ENCODE assay signal across 28 cellular contexts in the genomic region with DNA sequence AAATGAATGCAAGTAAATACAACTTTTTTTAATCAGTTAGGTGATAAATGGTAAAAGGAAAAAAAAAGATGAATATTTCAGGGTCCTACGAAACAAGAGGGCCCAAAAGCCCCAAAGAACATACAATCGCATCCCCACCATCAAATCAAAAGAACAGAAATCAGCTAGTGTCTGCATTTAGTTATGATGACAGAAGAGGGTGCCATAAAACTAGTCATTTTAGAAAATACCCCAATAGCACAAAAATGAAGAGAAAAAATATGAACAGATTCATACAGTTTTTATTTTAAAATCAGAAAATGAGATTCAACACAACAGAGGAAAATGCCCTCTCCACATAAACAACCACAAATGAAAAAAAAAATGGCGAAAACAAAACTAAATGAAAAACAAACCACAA.
"Had no signal": no experiment of that assay in that cellular context is flagged by ENCODE, and none has a peak within 500 bp of the region (broad histone marks: within the 10 kb centered on the region; RNA-seq: fewer than 3 reads in every experiment).

No MANE protein-coding gene starts in this region.

- H3K9ac ChIP-seq: neural progenitor cell had no signal

- H3K36me3 Mint-ChIP-seq: memory B cell; naive B cell; natural killer cell treated with Interleukin-12 subunit alpha and Interleukin-12 subunit beta and Interleukin-15 and Interleukin-18, amount 100 ng/mL, for 72 hours; neural progenitor cell had no signal

- H3K27me3 ChIP-seq: esophagus squamous epithelium, gastrocnemius medialis, hepatocyte, neural progenitor cell, sigmoid colon, spleen, suprapubic skin, transverse colon, upper lobe of right lung, uterus had no signal

- H3K79me2 ChIP-seq: hepatocyte had no signal

- H3K4me1 ChIP-seq: esophagus squamous epithelium, gastrocnemius medialis, neural progenitor cell, psoas muscle, sigmoid colon, spleen, suprapubic skin, transverse colon, upper lobe of right lung, uterus had no signal

- H3K4me1 Mint-ChIP-seq: memory B cell; naive B cell; stimulated activated naive CD8-positive, alpha-beta T cell treated with anti-CD3 and anti-CD28 coated beads, Interleukin-15, amount 100 ng/mL, for 72 hours had no signal

- FAIRE-seq: colon had no signal

- ATAC-seq: gastrocnemius medialis; left lobe of liver; mucosa of descending colon; natural killer cell treated with Interleukin-12 subunit alpha and Interleukin-12 subunit beta and Interleukin-15 and Interleukin-18, amount 100 ng/mL, for 72 hours; psoas muscle; right cardiac atrium; stimulated activated naive CD8-positive, alpha-beta T cell treated with anti-CD3 and anti-CD28 coated beads, Interleukin-15, amount 100 ng/mL, for 72 hours; upper lobe of right lung had no signal

- H3K4me3 Mint-ChIP-seq: dendritic cell treated with granulocyte-macrophage colony-stimulating factor and Interleukin-4, amounts not matched to agents 40 ng/mL and 50 ng/mL, for 4 days; memory B cell; naive B cell; natural killer cell treated with Interleukin-12 subunit alpha and Interleukin-12 subunit beta and Interleukin-15 and Interleukin-18, amount 100 ng/mL, for 72 hours; neural progenitor cell; stimulated activated naive CD8-positive, alpha-beta T cell treated with anti-CD3 and anti-CD28 coated beads, Interleukin-15, amount 100 ng/mL, for 72 hours had no signal

- DNase-seq: cerebellar nuclear complex; effector memory CD4-positive, alpha-beta T cell; erythroblast; esophagus squamous epithelium; gastrocnemius medialis; head of caudate nucleus; kidney; mucosa of descending colon; naive B cell; psoas muscle; right cardiac atrium; sigmoid colon; spleen; stimulated activated CD4-positive, alpha-beta T cell treated with anti-CD3 and anti-CD28 coated beads, Interleukin-2, amount 100 ng/mL, for 48 hours; stimulated activated naive CD4-positive, alpha-beta T cell; stimulated activated naive CD8-positive, alpha-beta T cell treated with anti-CD3 and anti-CD28 coated beads, Interleukin-15, amount 100 ng/mL, for 72 hours; transverse colon; upper lobe of right lung; uterus had no signal

- H3K9me3 Mint-ChIP-seq: dendritic cell treated with granulocyte-macrophage colony-stimulating factor and Interleukin-4, amounts not matched to agents 40 ng/mL and 50 ng/mL, for 4 days; memory B cell; naive B cell; stimulated activated naive CD8-positive, alpha-beta T cell treated with anti-CD3 and anti-CD28 coated beads, Interleukin-15, amount 100 ng/mL, for 72 hours had no signal

- H3K4me3 ChIP-seq: esophagus squamous epithelium, gastrocnemius medialis, hepatocyte, lung, mucosa of descending colon, neural progenitor cell, psoas muscle, sigmoid colon, spleen, suprapubic skin, transverse colon, upper lobe of right lung, uterus had no signal

- H2AFZ ChIP-seq: hepatocyte, neural progenitor cell had no signal

- H3K4me2 ChIP-seq: hepatocyte, neural progenitor cell had no signal

- H3K27me3 Mint-ChIP-seq: dendritic cell treated with granulocyte-macrophage colony-stimulating factor and Interleukin-4, amounts not matched to agents 40 ng/mL and 50 ng/mL, for 4 days; memory B cell; naive B cell; natural killer cell treated with Interleukin-12 subunit alpha and Interleukin-12 subunit beta and Interleukin-15 and Interleukin-18, amount 100 ng/mL, for 72 hours; stimulated activated naive CD8-positive, alpha-beta T cell treated with anti-CD3 and anti-CD28 coated beads, Interleukin-15, amount 100 ng/mL, for 72 hours had no signal

- H3K36me3 ChIP-seq: esophagus squamous epithelium, gastrocnemius medialis, neural progenitor cell, sigmoid colon, spleen, suprapubic skin, transverse colon, upper lobe of right lung, uterus had no signal

- H3K9me3 ChIP-seq: esophagus squamous epithelium, gastrocnemius medialis, mucosa of descending colon, psoas muscle, sigmoid colon, spleen, suprapubic skin, transverse colon, upper lobe of right lung, uterus had no signal

- H3K27ac ChIP-seq: esophagus squamous epithelium, gastrocnemius medialis, hepatocyte, neural progenitor cell, psoas muscle, sigmoid colon, spleen, suprapubic skin, transverse colon, upper lobe of right lung, uterus had no signal

- H3K27ac Mint-ChIP-seq: dendritic cell treated with granulocyte-macrophage colony-stimulating factor and Interleukin-4, amounts not matched to agents 40 ng/mL and 50 ng/mL, for 4 days; memory B cell; naive B cell; natural killer cell treated with Interleukin-12 subunit alpha and Interleukin-12 subunit beta and Interleukin-15 and Interleukin-18, amount 100 ng/mL, for 72 hours; neural progenitor cell; stimulated activated naive CD8-positive, alpha-beta T cell treated with anti-CD3 and anti-CD28 coated beads, Interleukin-15, amount 100 ng/mL, for 72 hours had no signal
